In genomic region chr2:71801969-71802368, GRCh38 we compare ENCODE assay signal across 8 cellular contexts.
DNase-seq lines count a peak whose midpoint lies in the region; ATAC-seq and TF ChIP-seq lines count a peak whose summit lies in the region.

No MANE protein-coding gene starts in this region.

- H3K36me3 ChIP-seq in RWPE2 (ENCODE audit: low read depth): no peaks in the 10 kb centered on the region

- no peaks in the 10 kb centered on the region for H3K27me3 ChIP-seq in RWPE2 (ENCODE audit: insufficient read depth, poor library complexity, severe bottlenecking)
- peaks cover 34% of the 10 kb centered on the region for H3K27me3 ChIP-seq in foreskin keratinocyte

- H3K4me1 ChIP-seq in RWPE2 (ENCODE audit: insufficient read depth, poor library complexity, severe bottlenecking): no peaks in the 10 kb centered on the region
- H3K4me1 ChIP-seq in foreskin keratinocyte: no peaks in the 10 kb centered on the region

- peak; percentile 4 for DNase-seq in activated naive CD8-positive, alpha-beta T cell treated with anti-CD3 and anti-CD28 coated beads, Interleukin-2, amount 50 U/mL, for 24 hours
- no peak for DNase-seq in activated naive CD8-positive, alpha-beta T cell treated with anti-CD3 and anti-CD28 coated beads for 36 hours
- DNase-seq in RWPE2 (ENCODE audit: low spot score) (no peak), foreskin keratinocyte (no peak), progenitor cell of endocrine pancreas (ENCODE audit: low spot score, unreplicated experiment) (peak; percentile 40), SHP77 treated with DMSO at 0.1 percent for 48 hours (lab: John Stamatoyannopoulos, UW) (no peak)

- no peaks in the 10 kb centered on the region for H3K36me3 Mint-ChIP-seq in activated naive CD8-positive, alpha-beta T cell treated with anti-CD3 and anti-CD28 coated beads, Interleukin-2, amount 50 U/mL, for 24 hours (ENCODE audit: low read depth)
- H3K36me3 Mint-ChIP-seq in activated naive CD8-positive, alpha-beta T cell treated with anti-CD3 and anti-CD28 coated beads for 36 hours: no peaks in the 10 kb centered on the region
- H3K36me3 Mint-ChIP-seq in progenitor cell of endocrine pancreas (ENCODE audit: insufficient read depth): no peaks in the 10 kb centered on the region

- no peak overlapping the region for H3K27ac ChIP-seq in RWPE2 (ENCODE audit: poor library complexity, severe bottlenecking)
- no peak overlapping the region for H3K27ac ChIP-seq in foreskin keratinocyte

- H3K4me3 ChIP-seq in RWPE2 (ENCODE audit: severe bottlenecking): no peak overlapping the region

- H3K27me3 Mint-ChIP-seq in activated naive CD8-positive, alpha-beta T cell treated with anti-CD3 and anti-CD28 coated beads, Interleukin-2, amount 50 U/mL, for 24 hours: peaks cover 3% of the 10 kb centered on the region
- H3K27me3 Mint-ChIP-seq in activated naive CD8-positive, alpha-beta T cell treated with anti-CD3 and anti-CD28 coated beads for 36 hours: no peaks in the 10 kb centered on the region
- H3K27me3 Mint-ChIP-seq in progenitor cell of endocrine pancreas: peaks cover 19% of the 10 kb centered on the region

- no peak for ATAC-seq in activated naive CD8-positive, alpha-beta T cell treated with anti-CD3 and anti-CD28 coated beads, Interleukin-2, amount 50 U/mL, for 24 hours
- ATAC-seq in RWPE2 (ENCODE audit: low read depth) (no peak), foreskin keratinocyte (no peak), GM21737 (IDR thresholded peaks at IDR 0.05; ENCODE audit: unreplicated experiment) (no peak), GM21515 (IDR thresholded peaks at IDR 0.05; ENCODE audit: unreplicated experiment) (no peak)

- no peaks in the 10 kb centered on the region for H3K4me1 Mint-ChIP-seq in activated naive CD8-positive, alpha-beta T cell treated with anti-CD3 and anti-CD28 coated beads, Interleukin-2, amount 50 U/mL, for 24 hours
- H3K4me1 Mint-ChIP-seq in activated naive CD8-positive, alpha-beta T cell treated with anti-CD3 and anti-CD28 coated beads for 36 hours: no peaks in the 10 kb centered on the region
- H3K4me1 Mint-ChIP-seq in progenitor cell of endocrine pancreas (ENCODE audit: low read depth): no peaks in the 10 kb centered on the region

- H3K27ac Mint-ChIP-seq in activated naive CD8-positive, alpha-beta T cell treated with anti-CD3 and anti-CD28 coated beads, Interleukin-2, amount 50 U/mL, for 24 hours: no peak overlapping the region
- H3K27ac Mint-ChIP-seq in activated naive CD8-positive, alpha-beta T cell treated with anti-CD3 and anti-CD28 coated beads for 36 hours: no peak overlapping the region
- no peak overlapping the region for H3K27ac Mint-ChIP-seq in progenitor cell of endocrine pancreas

- H3K4me3 Mint-ChIP-seq in activated naive CD8-positive, alpha-beta T cell treated with anti-CD3 and anti-CD28 coated beads, Interleukin-2, amount 50 U/mL, for 24 hours: no peak overlapping the region
- no peak overlapping the region for H3K4me3 Mint-ChIP-seq in activated naive CD8-positive, alpha-beta T cell treated with anti-CD3 and anti-CD28 coated beads for 36 hours
- no peak overlapping the region for H3K4me3 Mint-ChIP-seq in progenitor cell of endocrine pancreas (ENCODE audit: low read depth)

- H3K9me3 ChIP-seq in RWPE2 (ENCODE audit: severe bottlenecking): no peaks in the 10 kb centered on the region

- TF ChIP-seq CTCF in RWPE2 (IDR thresholded peaks at IDR 0.05; ENCODE audit: poor library complexity, severe bottlenecking) (peak; percentile 15), foreskin keratinocyte (conservative IDR thresholded peaks at IDR 0.05) (peak; percentile 57), progenitor cell of endocrine pancreas (IDR thresholded peaks at IDR 0.05; ENCODE audit: unreplicated experiment) (peak; percentile 56)

- no peaks in the 10 kb centered on the region for H3K9me3 Mint-ChIP-seq in activated naive CD8-positive, alpha-beta T cell treated with anti-CD3 and anti-CD28 coated beads, Interleukin-2, amount 50 U/mL, for 24 hours
- no peaks in the 10 kb centered on the region for H3K9me3 Mint-ChIP-seq in activated naive CD8-positive, alpha-beta T cell treated with anti-CD3 and anti-CD28 coated beads for 36 hours
- no peaks in the 10 kb centered on the region for H3K9me3 Mint-ChIP-seq in progenitor cell of endocrine pancreas (ENCODE audit: low read depth)

Comparison
In these comparisons a context has a peak if more than half of its experiments do, and no peak if none do; other contexts are left out.
1. DNase-seq: peak in activated naive CD8-positive, alpha-beta T cell treated with anti-CD3 and anti-CD28 coated beads, Interleukin-2, amount 50 U/mL, for 24 hours (single experiment) and progenitor cell of endocrine pancreas (single experiment); none in activated naive CD8-positive, alpha-beta T cell treated with anti-CD3 and anti-CD28 coated beads for 36 hours (single experiment), RWPE2 (single experiment), foreskin keratinocyte (0 of 2) and SHP77 treated with DMSO at 0.1 percent for 48 hours (single experiment).
2. Peak in every context shown above with its lines, with median percentiles within 50 percentile points of each other: CTCF ChIP-seq.